8 cellular contexts compared by ENCODE assay signal in the genomic region with DNA sequence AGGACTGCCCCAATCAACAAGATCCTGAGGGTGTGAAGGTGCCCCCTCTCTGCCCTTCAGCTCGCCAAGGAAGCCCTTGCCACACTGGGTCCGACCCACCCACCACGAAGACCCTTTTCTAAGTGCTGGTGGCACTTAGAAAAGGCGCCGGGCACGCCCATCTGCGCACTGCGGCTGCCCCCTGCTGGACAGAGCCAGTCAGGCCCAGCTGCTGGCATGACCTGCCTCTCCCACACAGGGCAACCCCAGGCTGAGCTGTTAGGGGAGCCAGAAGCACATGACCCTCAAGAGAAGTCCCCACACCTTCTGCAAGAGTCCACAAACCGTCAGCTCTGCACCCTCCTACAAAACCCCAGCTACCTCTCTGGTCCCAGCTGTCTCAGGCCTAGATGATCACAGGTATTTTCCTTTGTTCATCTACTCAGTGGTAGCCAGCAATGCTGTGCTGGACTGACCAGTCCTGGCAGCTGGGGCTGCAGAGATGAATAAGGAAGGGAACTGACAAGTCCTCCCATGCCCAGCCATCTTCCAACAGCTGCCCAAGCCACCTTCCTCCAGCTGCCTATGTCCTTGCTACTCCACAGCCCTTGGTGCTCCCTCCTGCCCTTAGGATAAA. TPM values are rescaled to one million over a fixed set of nuclear protein-coding genes. Genes with fewer than 3 reads are reported as not detected.
A peak's percentile ranks its signal among the peaks of the same experiment; 100 is the strongest.
DNase-seq lines count a peak whose midpoint lies in the region; ATAC-seq, FAIRE-seq and TF ChIP-seq lines count a peak whose summit lies in the region.

No MANE protein-coding gene starts in this region.

- no peak for FAIRE-seq in kidney (lab: Jason Lieb, UNC)

- H3K36me3 Mint-ChIP-seq in WTC11, result no peaks in the 10 kb centered on the region

- no peak overlapping the region for H3K9ac ChIP-seq in kidney (ENCODE audit: low read length in 2 of 2)

- no peak overlapping the region for H3K4me3 Mint-ChIP-seq in WTC11

- intact Hi-C loops in kidney (cut with DNase I), result loop anchor here (10.0 kb wide), 1 partner anchor 730 kb away; no protein-coding TSS in a partner anchor

- H3K4me3 ChIP-seq in kidney (ENCODE audit: low read length in 2 of 2), result no peak overlapping the region

- no peak overlapping the region for H3K27ac ChIP-seq in kidney (ENCODE audit: low read depth in 2 of 2, low read length in 2 of 2)

- no peak overlapping the region for H3K27ac Mint-ChIP-seq in WTC11

- H3K36me3 ChIP-seq in kidney (ENCODE audit: control insufficient read depth in 1 of 2, insufficient read depth in 2 of 2, low read length in 2 of 2), result no peaks in the 10 kb centered on the region

- CTCF ChIA-PET in WTC11 (lab: Charles Lee), result interaction anchor here (0.6 to 4.6 kb wide), 53 partner anchors 8 to 918 kb away, joined by 3 to 26 read pairs (median 4); a partner anchor contains a TSS

- in situ Hi-C loops in T47D (cut with HindIII; ENCODE audit: low pct_unique_long_range_greater_than_20kb, low sequenced_read_pairs), result no loop called here

- peak; percentile 91 for ATAC-seq in WTC11
- ATAC-seq in GM19455 (IDR thresholded peaks at IDR 0.05; ENCODE audit: unreplicated experiment), result no peak

- peaks cover 23% of the 10 kb centered on the region for H3K4me1 Mint-ChIP-seq in WTC11

- H3K4me1 ChIP-seq in kidney (ENCODE audit: control insufficient read depth in 1 of 2, insufficient read depth in 1 of 2, low read depth in 1 of 2, low read length in 2 of 2), result no peaks in the 10 kb centered on the region

- H3K27me3 Mint-ChIP-seq in WTC11 (ENCODE audit: low read depth), result peaks cover 29% of the 10 kb centered on the region

- POLR2A ChIA-PET in WTC11 (lab: Charles Lee), result no interaction called here

- no peaks in the 10 kb centered on the region for H3K9me3 Mint-ChIP-seq in WTC11

- peak; percentile 40 for DNase-seq in NK-92 treated with Interleukin-12 subunit alpha and Interleukin-12 subunit beta, amount 100 ng/mL, for 24 hours (lab: John Stamatoyannopoulos, UW)
- DNase-seq in NK-92 (lab: John Stamatoyannopoulos, UW; ENCODE audit: unreplicated experiment) (no peak), NCI-H1694 (lab: John Stamatoyannopoulos, UW) (peak; percentile 42), WTC11 (ENCODE audit: low spot score) (peak; percentile 88), T47D (ENCODE audit: low read depth in 1 of 2, low spot score in 1 of 2) (peak; percentile 52 to 74), kidney (no peak)
- DNase-seq in stimulated activated CD4-positive, alpha-beta T cell treated with anti-CD3 and anti-CD28 coated beads, Interleukin-2, amount 100 ng/mL, for 48 hours, result peak; percentile 74 to 78

- no peaks in the 10 kb centered on the region for H3K9me3 ChIP-seq in kidney (ENCODE audit: control insufficient read depth in 1 of 2, low read length in 2 of 2)

- TF ChIP-seq CTCF in WTC11 (IDR thresholded peaks at IDR 0.05) (peak; percentile 90), kidney (IDR thresholded peaks at IDR 0.05; ENCODE audit: borderline replicate concordance, extremely low read depth, insufficient read depth) (peak; percentile 93)

TF ChIP-seq in WTC11, 78 proteins besides CTCF, POLR2A, EP300 and RAD21 (continues in another document):
- TF ChIP-seq, protein P1, sequence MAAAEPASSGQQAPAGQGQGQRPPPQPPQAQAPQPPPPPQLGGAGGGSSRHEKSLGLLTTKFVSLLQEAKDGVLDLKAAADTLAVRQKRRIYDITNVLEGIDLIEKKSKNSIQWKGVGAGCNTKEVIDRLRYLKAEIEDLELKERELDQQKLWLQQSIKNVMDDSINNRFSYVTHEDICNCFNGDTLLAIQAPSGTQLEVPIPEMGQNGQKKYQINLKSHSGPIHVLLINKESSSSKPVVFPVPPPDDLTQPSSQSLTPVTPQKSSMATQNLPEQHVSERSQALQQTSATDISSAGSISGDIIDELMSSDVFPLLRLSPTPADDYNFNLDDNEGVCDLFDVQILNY (CRISPR knock-in tag; IDR thresholded peaks at IDR 0.05), result no peak
- TF ChIP-seq ZNF317 (CRISPR knock-in tag; IDR thresholded peaks at IDR 0.05; ENCODE audit: borderline replicate concordance, low read depth), result no peak
- TF ChIP-seq, protein P2, sequence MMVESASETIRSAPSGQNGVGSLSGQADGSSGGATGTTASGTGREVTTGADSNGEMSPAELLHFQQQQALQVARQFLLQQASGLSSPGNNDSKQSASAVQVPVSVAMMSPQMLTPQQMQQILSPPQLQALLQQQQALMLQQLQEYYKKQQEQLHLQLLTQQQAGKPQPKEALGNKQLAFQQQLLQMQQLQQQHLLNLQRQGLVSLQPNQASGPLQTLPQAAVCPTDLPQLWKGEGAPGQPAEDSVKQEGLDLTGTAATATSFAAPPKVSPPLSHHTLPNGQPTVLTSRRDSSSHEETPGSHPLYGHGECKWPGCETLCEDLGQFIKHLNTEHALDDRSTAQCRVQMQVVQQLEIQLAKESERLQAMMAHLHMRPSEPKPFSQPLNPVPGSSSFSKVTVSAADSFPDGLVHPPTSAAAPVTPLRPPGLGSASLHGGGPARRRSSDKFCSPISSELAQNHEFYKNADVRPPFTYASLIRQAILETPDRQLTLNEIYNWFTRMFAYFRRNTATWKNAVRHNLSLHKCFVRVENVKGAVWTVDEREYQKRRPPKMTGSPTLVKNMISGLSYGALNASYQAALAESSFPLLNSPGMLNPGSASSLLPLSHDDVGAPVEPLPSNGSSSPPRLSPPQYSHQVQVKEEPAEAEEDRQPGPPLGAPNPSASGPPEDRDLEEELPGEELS (CRISPR knock-in tag; IDR thresholded peaks at IDR 0.05), result no peak
- TF ChIP-seq HMGA2 (CRISPR knock-in tag; IDR thresholded peaks at IDR 0.05), result no peak
- no peak for TF ChIP-seq SP1 (CRISPR knock-in tag; conservative IDR thresholded peaks at IDR 0.05)
- no peak for TF ChIP-seq NFATC4 (CRISPR knock-in tag; IDR thresholded peaks at IDR 0.05)
- no peak for TF ChIP-seq TEAD1 (CRISPR knock-in tag; IDR thresholded peaks at IDR 0.05)
- TF ChIP-seq, protein P3, sequence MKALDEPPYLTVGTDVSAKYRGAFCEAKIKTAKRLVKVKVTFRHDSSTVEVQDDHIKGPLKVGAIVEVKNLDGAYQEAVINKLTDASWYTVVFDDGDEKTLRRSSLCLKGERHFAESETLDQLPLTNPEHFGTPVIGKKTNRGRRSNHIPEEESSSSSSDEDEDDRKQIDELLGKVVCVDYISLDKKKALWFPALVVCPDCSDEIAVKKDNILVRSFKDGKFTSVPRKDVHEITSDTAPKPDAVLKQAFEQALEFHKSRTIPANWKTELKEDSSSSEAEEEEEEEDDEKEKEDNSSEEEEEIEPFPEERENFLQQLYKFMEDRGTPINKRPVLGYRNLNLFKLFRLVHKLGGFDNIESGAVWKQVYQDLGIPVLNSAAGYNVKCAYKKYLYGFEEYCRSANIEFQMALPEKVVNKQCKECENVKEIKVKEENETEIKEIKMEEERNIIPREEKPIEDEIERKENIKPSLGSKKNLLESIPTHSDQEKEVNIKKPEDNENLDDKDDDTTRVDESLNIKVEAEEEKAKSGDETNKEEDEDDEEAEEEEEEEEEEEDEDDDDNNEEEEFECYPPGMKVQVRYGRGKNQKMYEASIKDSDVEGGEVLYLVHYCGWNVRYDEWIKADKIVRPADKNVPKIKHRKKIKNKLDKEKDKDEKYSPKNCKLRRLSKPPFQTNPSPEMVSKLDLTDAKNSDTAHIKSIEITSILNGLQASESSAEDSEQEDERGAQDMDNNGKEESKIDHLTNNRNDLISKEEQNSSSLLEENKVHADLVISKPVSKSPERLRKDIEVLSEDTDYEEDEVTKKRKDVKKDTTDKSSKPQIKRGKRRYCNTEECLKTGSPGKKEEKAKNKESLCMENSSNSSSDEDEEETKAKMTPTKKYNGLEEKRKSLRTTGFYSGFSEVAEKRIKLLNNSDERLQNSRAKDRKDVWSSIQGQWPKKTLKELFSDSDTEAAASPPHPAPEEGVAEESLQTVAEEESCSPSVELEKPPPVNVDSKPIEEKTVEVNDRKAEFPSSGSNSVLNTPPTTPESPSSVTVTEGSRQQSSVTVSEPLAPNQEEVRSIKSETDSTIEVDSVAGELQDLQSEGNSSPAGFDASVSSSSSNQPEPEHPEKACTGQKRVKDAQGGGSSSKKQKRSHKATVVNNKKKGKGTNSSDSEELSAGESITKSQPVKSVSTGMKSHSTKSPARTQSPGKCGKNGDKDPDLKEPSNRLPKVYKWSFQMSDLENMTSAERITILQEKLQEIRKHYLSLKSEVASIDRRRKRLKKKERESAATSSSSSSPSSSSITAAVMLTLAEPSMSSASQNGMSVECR (CRISPR knock-in tag; IDR thresholded peaks at IDR 0.05; ENCODE audit: borderline replicate concordance), result no peak
- TF ChIP-seq OVOL2 (CRISPR knock-in tag; IDR thresholded peaks at IDR 0.05; ENCODE audit: borderline replicate concordance), result no peak
- TF ChIP-seq CREB1 (CRISPR knock-in tag; IDR thresholded peaks at IDR 0.05), result no peak
- TF ChIP-seq, protein P4, sequence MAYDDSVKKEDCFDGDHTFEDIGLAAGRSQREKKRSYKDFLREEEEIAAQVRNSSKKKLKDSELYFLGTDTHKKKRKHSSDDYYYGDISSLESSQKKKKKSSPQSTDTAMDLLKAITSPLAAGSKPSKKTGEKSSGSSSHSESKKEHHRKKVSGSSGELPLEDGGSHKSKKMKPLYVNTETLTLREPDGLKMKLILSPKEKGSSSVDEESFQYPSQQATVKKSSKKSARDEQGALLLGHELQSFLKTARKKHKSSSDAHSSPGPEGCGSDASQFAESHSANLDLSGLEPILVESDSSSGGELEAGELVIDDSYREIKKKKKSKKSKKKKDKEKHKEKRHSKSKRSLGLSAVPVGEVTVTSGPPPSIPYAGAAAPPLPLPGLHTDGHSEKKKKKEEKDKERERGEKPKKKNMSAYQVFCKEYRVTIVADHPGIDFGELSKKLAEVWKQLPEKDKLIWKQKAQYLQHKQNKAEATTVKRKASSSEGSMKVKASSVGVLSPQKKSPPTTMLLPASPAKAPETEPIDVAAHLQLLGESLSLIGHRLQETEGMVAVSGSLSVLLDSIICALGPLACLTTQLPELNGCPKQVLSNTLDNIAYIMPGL (CRISPR knock-in tag; IDR thresholded peaks at IDR 0.05), result no peak
- no peak for TF ChIP-seq KAT7 (CRISPR knock-in tag; IDR thresholded peaks at IDR 0.05; ENCODE audit: borderline replicate concordance)
- TF ChIP-seq GTF2I (CRISPR knock-in tag; conservative IDR thresholded peaks at IDR 0.05), result no peak

RNA-seq across cellular contexts. Expression of a gene that starts 40.0 kb away (rescaled TPM):
- 8.4 to 10.9 TPM (median 9.6 TPM) in 3 replicates for total RNA-seq in WTC11 (2021)
- total RNA-seq in kidney, result 21.1 TPM
- 3.8 TPM for polyA plus RNA-seq in kidney (ENCODE audit: insufficient read depth, low read depth, low replicate concordance)

Comparison
In these comparisons a context has a peak if more than half of its experiments do, and no peak if none do; other contexts are left out.
1. DNase-seq: peak in NK-92 treated with Interleukin-12 subunit alpha and Interleukin-12 subunit beta, amount 100 ng/mL, for 24 hours (single experiment), NCI-H1694 (single experiment), WTC11 (single experiment), T47D (2 of 2) and stimulated activated CD4-positive, alpha-beta T cell treated with anti-CD3 and anti-CD28 coated beads, Interleukin-2, amount 100 ng/mL, for 48 hours (2 of 2); none in NK-92 (single experiment) and kidney (single experiment).